ENCODE assay signal across 10 cellular contexts in genomic region chr2:102142829-102143449, GRCh38. TPM values are rescaled to one million over a fixed set of nuclear protein-coding genes. Genes with fewer than 3 reads are reported as not detected.
DNase-seq lines count a peak whose midpoint lies in the region; TF ChIP-seq lines count a peak whose summit lies in the region.
"Had no signal": no experiment of that assay in that cellular context is flagged by ENCODE, and none has a peak within 500 bp of the region (broad histone marks: within the 10 kb centered on the region; RNA-seq: fewer than 3 reads in every experiment).

No MANE protein-coding gene starts in this region.

- peaks cover 32% of the 10 kb centered on the region for H3K79me2 ChIP-seq in mammary epithelial cell (ENCODE audit: insufficient read depth, low read length)

- H3K27me3 ChIP-seq in mammary epithelial cell (ENCODE audit: insufficient read depth, low read length) = no peaks in the 10 kb centered on the region
- H3K27me3 ChIP-seq in tibial nerve = no peaks in the 10 kb centered on the region
- H3K27me3 ChIP-seq: BLaER1 had no signal

- TF ChIP-seq CTCF in mammary epithelial cell (conservative IDR thresholded peaks at IDR 0.05 in 1 of 2, IDR thresholded peaks at IDR 0.05 in 1 of 2; ENCODE audit: extremely low read depth in 1 of 2, insufficient read depth in 1 of 2, low read depth in 1 of 2, low read length in 2 of 2) (no peak), lower leg skin (IDR thresholded peaks at IDR 0.05) (no peak), tibial nerve (IDR thresholded peaks at IDR 0.05) (no peak)

- CTCF ChIA-PET in mammary epithelial cell (lab: Charles Lee; ENCODE audit: low non-redundant PET) = no interaction called here

- H3K4me1 ChIP-seq in mammary epithelial cell (ENCODE audit: insufficient read depth, low read length) (peaks cover 4% of the 10 kb centered on the region), tibial nerve (peaks cover 0 to 12% (median 5%) of the 10 kb centered on the region in 4 donors)

- dilution Hi-C loops in mammary epithelial cell (cut with HindIII; ENCODE audit: low sequenced_read_pairs) = no loop called here

- H3K4me3 ChIP-seq in mammary epithelial cell (replicated peaks in 1 of 3; ENCODE audit: insufficient read depth in 1 of 3, low read depth in 2 of 3, low read length in 3 of 3) (peak overlapping the region; percentile 71 to 83 (median 75)), lower leg skin (ENCODE audit: low read depth, poor library complexity, severe bottlenecking) (peak overlapping the region; percentile 88), tibial nerve (peak overlapping the region; percentile 37 to 65 (median 52))
- H3K4me3 ChIP-seq: BLaER1 had no signal

- in situ Hi-C loops in mammary epithelial cell (cut with MboI; ENCODE audit: low sequenced_read_pairs in 2 of 2) = no loop called here

- peak overlapping the region; percentile 97 for H3K4me2 ChIP-seq in mammary epithelial cell (ENCODE audit: insufficient read depth, low read depth, low read length)
- H3K4me2 ChIP-seq: BLaER1 had no signal

- H3K27ac Mint-ChIP-seq in T-helper 1 cell treated with Interleukin-12 subunit alpha and Interleukin-12 subunit beta and Interleukin-4 antibody, amounts not matched to agents 30 μg/mL and 1 μg/mL, for 36 hours = no peak overlapping the region

- H3K27ac ChIP-seq in mammary epithelial cell (ENCODE audit: insufficient read depth, low read depth, low read length) (peak overlapping the region; percentile 58), tibial nerve (peak overlapping the region; percentile 50 to 90 (median 76))
- H3K27ac ChIP-seq: BLaER1 had no signal

- H3K4me3 Mint-ChIP-seq in T-helper 1 cell treated with Interleukin-12 subunit alpha and Interleukin-12 subunit beta and Interleukin-4 antibody, amounts not matched to agents 30 μg/mL and 1 μg/mL, for 36 hours = peak overlapping the region; percentile 41

- H2AFZ ChIP-seq in mammary epithelial cell (ENCODE audit: low read depth, low read length) = peak overlapping the region; percentile 99

- peaks cover 28% of the 10 kb centered on the region for H3K27me3 Mint-ChIP-seq in T-helper 1 cell treated with Interleukin-12 subunit alpha and Interleukin-12 subunit beta and Interleukin-4 antibody, amounts not matched to agents 30 μg/mL and 1 μg/mL, for 36 hours (ENCODE audit: low read depth)

- TF ChIP-seq EP300 in tibial nerve (IDR thresholded peaks at IDR 0.05) = no peak

- peaks cover 44% of the 10 kb centered on the region for H3K9me3 Mint-ChIP-seq in T-helper 1 cell treated with Interleukin-12 subunit alpha and Interleukin-12 subunit beta and Interleukin-4 antibody, amounts not matched to agents 30 μg/mL and 1 μg/mL, for 36 hours

- 13% methylated on average over 18 of the region's 42 CpGs for WGBS in mammary epithelial cell (ENCODE audit: low coverage, missing lambda C conversion rate)
- 3 to 5% methylated on average over 23 to 39 of the region's 42 CpGs for WGBS in lower leg skin, 2 donors
- 21 to 27% methylated on average over 18 to 25 of the region's 42 CpGs for WGBS in tibial nerve, 2 donors

- no peaks in the 10 kb centered on the region for H4K20me1 ChIP-seq in mammary epithelial cell (ENCODE audit: insufficient read depth, low read length)
- H4K20me1 ChIP-seq: BLaER1 had no signal

- peaks cover 9% of the 10 kb centered on the region for H3K4me1 Mint-ChIP-seq in T-helper 1 cell treated with Interleukin-12 subunit alpha and Interleukin-12 subunit beta and Interleukin-4 antibody, amounts not matched to agents 30 μg/mL and 1 μg/mL, for 36 hours (ENCODE audit: low read depth)

- BruUV-seq in mammary epithelial cell (replicated peaks; lab: Mats Ljungman, UMichigan) = no TSS peak

- H3K9ac ChIP-seq in mammary epithelial cell (ENCODE audit: insufficient read depth, low read length) = peak overlapping the region; percentile 88
- H3K9ac ChIP-seq: BLaER1 had no signal

- H3K9me3 ChIP-seq in mammary epithelial cell (replicated peaks; ENCODE audit: insufficient read depth, low read length) = peaks cover 35% of the 10 kb centered on the region
- H3K9me3 ChIP-seq in tibial nerve = peaks cover 0 to 47% (median 7%) of the 10 kb centered on the region in 4 donors

- intact Hi-C loops in mammary epithelial cell (cut with micrococcal nuclease) (no loop called here), lower leg skin (cut with DNase I; ENCODE audit: low total_unique reads) (no loop called here)

- H3K36me3 ChIP-seq in mammary epithelial cell (ENCODE audit: insufficient read depth, low read length) (no peaks in the 10 kb centered on the region), tibial nerve (peaks cover 0 to 16% (median 0%) of the 10 kb centered on the region in 3 donors)
- H3K36me3 ChIP-seq: BLaER1 had no signal

- no peak for TF ChIP-seq POLR2A in lower leg skin (IDR thresholded peaks at IDR 0.05)
- TF ChIP-seq POLR2A in tibial nerve (IDR thresholded peaks at IDR 0.05) = peak in 1 of 2 donors; percentile 23

- DNase-seq in T-helper 1 cell = no peak
- peak; percentile 37 for DNase-seq in mammary epithelial cell
- peak in 1 of 2 donors; percentile 31 for DNase-seq in lower leg skin (ENCODE audit: low spot score in 2 of 2)
- no peak for DNase-seq in tibial nerve (ENCODE audit: low spot score in 2 of 2)
- DNase-seq in HUDEP-2 (lab: John Stamatoyannopoulos, UW; ENCODE audit: unreplicated experiment in 76 of 76) = no peak
- no peak for DNase-seq in NCI-H2029 (lab: John Stamatoyannopoulos, UW)
- DNase-seq in NCI-H1105 treated with DMSO at 0.1 percent for 48 hours (lab: John Stamatoyannopoulos, UW) = no peak

- H3K36me3 Mint-ChIP-seq in T-helper 1 cell treated with Interleukin-12 subunit alpha and Interleukin-12 subunit beta and Interleukin-4 antibody, amounts not matched to agents 30 μg/mL and 1 μg/mL, for 36 hours (ENCODE audit: low read depth) = peaks cover 17% of the 10 kb centered on the region

RNA-seq across cellular contexts. Expression of gene IL1R1, which starts 0.4 kb away (rescaled TPM):
- total RNA-seq in mammary epithelial cell (1 to 10 TPM; 7.7 to 8.7 TPM), lower leg skin (10 to 100 TPM; 43.2 to 92.9 (median 53.0) TPM), tibial nerve (10 to 100 TPM; 29.5 to 81.2 (median 57.4) TPM)
- 6.9 TPM for polyA plus RNA-seq in mammary epithelial cell
- 6.4 TPM for polyA minus RNA-seq in mammary epithelial cell

RNA-seq across cellular contexts. Expression of gene IL1RL2, which starts 43.9 kb away (rescaled TPM):
- total RNA-seq in mammary epithelial cell (1 to 10 TPM in 1 of 2 donors, under 1 TPM in 1; 0.82 to 4.7 TPM), lower leg skin (10 to 100 TPM; 12.7 to 21.9 (median 18.5) TPM), tibial nerve (under 1 TPM in 1 of 4 donors, not detected in 3; 0.30 TPM)
- 1.1 TPM for polyA plus RNA-seq in mammary epithelial cell
- 3.7 TPM for polyA minus RNA-seq in mammary epithelial cell
- total RNA-seq: NCI-H460 had no signal
